In the genomic region with DNA sequence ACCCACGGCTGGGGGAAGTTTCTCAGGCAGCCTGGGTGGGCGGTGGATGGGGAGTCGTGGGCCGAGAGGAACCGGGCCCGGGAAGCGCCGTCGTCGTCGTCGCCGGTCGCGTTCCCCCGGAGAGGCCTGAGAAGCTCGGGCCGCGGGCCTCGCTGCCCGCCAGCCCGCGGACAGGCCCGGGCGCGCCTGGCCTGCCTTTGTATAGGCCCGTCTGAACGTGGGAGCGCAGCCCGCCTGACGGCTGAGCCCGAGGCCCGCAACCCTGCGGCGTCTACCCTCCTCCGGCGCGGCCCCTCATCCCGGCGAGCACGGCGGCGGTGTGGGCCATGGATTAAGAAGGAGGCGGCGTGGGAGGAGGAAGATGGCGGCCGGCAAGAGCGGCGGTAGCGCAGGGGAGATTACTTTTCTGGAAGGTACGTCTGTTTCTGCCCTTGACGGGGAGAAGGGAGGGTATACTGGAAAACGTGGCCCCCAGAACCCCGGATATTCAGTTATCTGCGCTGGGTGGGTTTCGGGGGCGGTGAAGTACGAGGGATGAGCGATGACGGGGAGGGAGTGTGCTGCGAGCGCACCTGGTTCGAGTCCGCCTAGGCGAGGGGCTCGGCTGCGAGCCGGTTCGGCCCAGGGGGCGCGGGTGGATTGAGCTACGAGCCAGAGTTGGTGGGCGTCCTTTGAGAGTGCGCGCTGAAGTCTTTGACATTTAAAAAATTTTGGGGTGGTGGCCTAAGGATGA, we compare ENCODE assay signal across 8 cellular contexts. TPM values are rescaled to one million over a fixed set of nuclear protein-coding genes. Genes with fewer than 3 reads are reported as not detected.
DNase-seq lines count a peak whose midpoint lies in the region; ATAC-seq lines count a peak whose summit lies in the region.

No MANE protein-coding gene starts in this region.

- CTCF ChIA-PET in CD8-positive, alpha-beta memory T cell (lab: Charles Lee), result interaction anchor here (0.9 to 2.7 kb wide), 4 partner anchors 9 to 335 kb away, joined by 3 to 8 read pairs (median 4); no protein-coding TSS in a partner anchor

- peak; percentile 41 for ATAC-seq in GM19397 (IDR thresholded peaks at IDR 0.05; ENCODE audit: unreplicated experiment)
- ATAC-seq in HG03520 (IDR thresholded peaks at IDR 0.05; ENCODE audit: unreplicated experiment), result peak; percentile 37
- ATAC-seq in left ventricle myocardium superior, result peak; percentile 70
- peak; percentile 72 for ATAC-seq in sciatic nerve

- no peaks in the 10 kb centered on the region for H3K9me3 Mint-ChIP-seq in CD8-positive, alpha-beta memory T cell
- H3K9me3 Mint-ChIP-seq in activated naive CD8-positive, alpha-beta T cell treated with anti-CD3 and anti-CD28 coated beads for 36 hours, result no peaks in the 10 kb centered on the region

- H3K36me3 Mint-ChIP-seq in CD8-positive, alpha-beta memory T cell, result peaks cover 0 to 15% (median 0%) of the 10 kb centered on the region in 3 donors
- H3K36me3 Mint-ChIP-seq in activated naive CD8-positive, alpha-beta T cell treated with anti-CD3 and anti-CD28 coated beads for 36 hours, result peaks cover 22% of the 10 kb centered on the region

- H3K9me3 ChIP-seq in CD8-positive, alpha-beta memory T cell (ENCODE audit: low read length), result no peaks in the 10 kb centered on the region

- DNase-seq in CD8-positive, alpha-beta memory T cell, result peak; percentile 32 to 78 (median 60)
- DNase-seq in SK-MEL-5 (ENCODE audit: low read depth, low spot score) (peak; percentile 19), left ventricle myocardium superior (peak; percentile 70), sciatic nerve (ENCODE audit: low spot score) (peak; percentile 76), medulla oblongata (ENCODE audit: extremely low spot score) (no peak)
- DNase-seq in activated naive CD8-positive, alpha-beta T cell treated with anti-CD3 and anti-CD28 coated beads for 36 hours, result peak; percentile 70

- in situ Hi-C loops in SK-MEL-5 (cut with HindIII; ENCODE audit: low pct_unique_long_range_greater_than_20kb, low sequenced_read_pairs), result no loop called here

- H3K4me1 Mint-ChIP-seq in CD8-positive, alpha-beta memory T cell, result peaks cover 70 to 88% (median 84%) of the 10 kb centered on the region in 3 donors
- peaks cover 55% of the 10 kb centered on the region for H3K4me1 Mint-ChIP-seq in activated naive CD8-positive, alpha-beta T cell treated with anti-CD3 and anti-CD28 coated beads for 36 hours

- H3K27ac ChIP-seq in CD8-positive, alpha-beta memory T cell (ENCODE audit: low read depth, low read length), result peak overlapping the region; percentile 93

- peak overlapping the region; percentile 66 for H3K4me3 ChIP-seq in CD8-positive, alpha-beta memory T cell (ENCODE audit: low read length)

- no peaks in the 10 kb centered on the region for H3K27me3 Mint-ChIP-seq in CD8-positive, alpha-beta memory T cell
- H3K27me3 Mint-ChIP-seq in activated naive CD8-positive, alpha-beta T cell treated with anti-CD3 and anti-CD28 coated beads for 36 hours, result no peaks in the 10 kb centered on the region

- peaks cover 66% of the 10 kb centered on the region for H3K4me1 ChIP-seq in CD8-positive, alpha-beta memory T cell (ENCODE audit: insufficient read depth, low read length)

- POLR2A ChIA-PET in CD8-positive, alpha-beta memory T cell (lab: Charles Lee), result interaction anchor here (1.4 to 2.5 kb wide), 3 partner anchors 10 to 359 kb away, joined by 10 to 17 read pairs (median 10); partner anchors contain the start of genes COX7A2 and TMEM30A

- no peaks in the 10 kb centered on the region for H3K27me3 ChIP-seq in CD8-positive, alpha-beta memory T cell (ENCODE audit: insufficient read depth, low read length, poor library complexity, severe bottlenecking)

- H3K27ac Mint-ChIP-seq in CD8-positive, alpha-beta memory T cell, result peak overlapping the region; percentile 90 to 99 (median 98)
- peak overlapping the region; percentile 98 for H3K27ac Mint-ChIP-seq in activated naive CD8-positive, alpha-beta T cell treated with anti-CD3 and anti-CD28 coated beads for 36 hours

- H3K4me3 Mint-ChIP-seq in CD8-positive, alpha-beta memory T cell, result peak overlapping the region; percentile 94 to 99 (median 98)
- H3K4me3 Mint-ChIP-seq in activated naive CD8-positive, alpha-beta T cell treated with anti-CD3 and anti-CD28 coated beads for 36 hours, result peak overlapping the region; percentile 98

- H3K36me3 ChIP-seq in CD8-positive, alpha-beta memory T cell (ENCODE audit: insufficient read depth, low read length), result no peaks in the 10 kb centered on the region

- intact Hi-C loops in left ventricle myocardium superior (cut with micrococcal nuclease), result no loop called here
- intact Hi-C loops in sciatic nerve (cut with DNase I), result no loop called here

RNA-seq across cellular contexts. Expression of gene SENP6, which starts 0.7 kb away (rescaled TPM):
- total RNA-seq in CD8-positive, alpha-beta memory T cell, result 10 to 100 TPM; 74.6 to 77.5 TPM
- 76.1 TPM for polyA plus RNA-seq in CD8-positive, alpha-beta memory T cell
- total RNA-seq in SK-MEL-5 (2014; rRNA removed; shearing (Covaris generic)), result 67.4 and 72.8 TPM in 2 replicates
- 36.0 and 47.3 TPM in 2 replicates for polyA plus RNA-seq in SK-MEL-5 (2015; cell fraction: cytosol; rRNA removed)
- 138 and 154 TPM in 2 replicates for polyA plus RNA-seq in SK-MEL-5 (2015; cell fraction: nucleus; rRNA removed)
- 10 to 100 TPM; 65.6 to 68.2 TPM for total RNA-seq in activated naive CD8-positive, alpha-beta T cell treated with anti-CD3 and anti-CD28 coated beads for 36 hours
- total RNA-seq in left ventricle myocardium superior (57.7 TPM), sciatic nerve (163 TPM)
